8 cellular contexts compared by ENCODE assay signal in genomic region chr1:150563340-150564038, GRCh38. TPM values are rescaled to one million over a fixed set of nuclear protein-coding genes. Genes with fewer than 3 reads are reported as not detected.
DNase-seq lines count a peak whose midpoint lies in the region; ATAC-seq lines count a peak whose summit lies in the region.

No MANE protein-coding gene starts in this region.

- H3K9me2 ChIP-seq in Karpas-422 (replicated peaks; ENCODE audit: insufficient read depth, low read length), result no peaks in the 10 kb centered on the region

- H3K27me3 ChIP-seq in Karpas-422 (ENCODE audit: low read length), result no peaks in the 10 kb centered on the region
- H3K27me3 ChIP-seq in skeletal muscle satellite cell (ENCODE audit: control insufficient read depth, insufficient read depth, low read length), result no peaks in the 10 kb centered on the region

- peaks cover 78% of the 10 kb centered on the region for H3K4me1 Mint-ChIP-seq in activated T-helper 1 cell treated with anti-CD3 and anti-CD28 coated beads, Interleukin-12 subunit alpha, Interleukin-12 subunit beta, Interleukin-2, Interleukin-4 antibody, amounts not matched to agents 30 ng/mL and 10 ng/mL and 1 ng/mL, durations not matched to agents 14 hours and 24 hours and 36 hours (ENCODE audit: low read depth)

- no peak overlapping the region for H2AFZ ChIP-seq in Karpas-422 (ENCODE audit: low read length)

- peak overlapping the region; percentile 95 for H3K27ac ChIP-seq in Karpas-422 (ENCODE audit: low read length)

- no peak for ATAC-seq in GM21717 (IDR thresholded peaks at IDR 0.05; ENCODE audit: unreplicated experiment)

- H3K36me3 ChIP-seq in Karpas-422 (ENCODE audit: insufficient read depth, low read length) (no peaks in the 10 kb centered on the region), skeletal muscle satellite cell (ENCODE audit: insufficient read depth, low read length) (no peaks in the 10 kb centered on the region)

- intact Hi-C loops in activated T-helper 1 cell treated with anti-CD3 and anti-CD28 coated beads, Interleukin-12 subunit alpha, Interleukin-12 subunit beta, Interleukin-2, Interleukin-4 antibody, amounts not matched to agents 30 ng/mL and 10 ng/mL and 1 ng/mL, durations not matched to agents 14 hours and 24 hours and 36 hours (cut with micrococcal nuclease), result loop anchor here (1.0 to 10.0 kb wide), 5 partner anchors 16 to 594 kb away; partner anchors contain the start of genes CDC42SE1, MCL1 and TNFAIP8L2

- peaks cover 4% of the 10 kb centered on the region for H3K36me3 Mint-ChIP-seq in activated T-helper 1 cell treated with anti-CD3 and anti-CD28 coated beads, Interleukin-12 subunit alpha, Interleukin-12 subunit beta, Interleukin-2, Interleukin-4 antibody, amounts not matched to agents 30 ng/mL and 10 ng/mL and 1 ng/mL, durations not matched to agents 14 hours and 24 hours and 36 hours (ENCODE audit: low read depth)

- H3K4me2 ChIP-seq in Karpas-422 (ENCODE audit: low read depth, low read length, poor library complexity, severe bottlenecking) (peak overlapping the region; percentile 95), skeletal muscle satellite cell (ENCODE audit: low read length) (peak overlapping the region; percentile 87)

- H3K9me3 ChIP-seq in Karpas-422 (ENCODE audit: low read length), result no peaks in the 10 kb centered on the region
- H3K9me3 ChIP-seq in skeletal muscle satellite cell (replicated peaks; ENCODE audit: low read length), result no peaks in the 10 kb centered on the region

- DNase-seq in NCI-H1105 treated with DMSO at 0.1 percent for 48 hours (lab: John Stamatoyannopoulos, UW) (peak; percentile 39), NCI-H1105 (lab: John Stamatoyannopoulos, UW) (no peak), Karpas-422 (peak; percentile 72), glomerular visceral epithelial cell (ENCODE audit: extremely low spot score) (peak; percentile 81), GM03348 (ENCODE audit: low spot score) (no peak)
- DNase-seq in activated T-helper 1 cell treated with anti-CD3 and anti-CD28 coated beads, Interleukin-12 subunit alpha, Interleukin-12 subunit beta, Interleukin-2, Interleukin-4 antibody, amounts not matched to agents 30 ng/mL and 10 ng/mL and 1 ng/mL, durations not matched to agents 14 hours and 24 hours and 36 hours (ENCODE audit: low spot score), result peak; percentile 63

- H3K27ac Mint-ChIP-seq in activated T-helper 1 cell treated with anti-CD3 and anti-CD28 coated beads, Interleukin-12 subunit alpha, Interleukin-12 subunit beta, Interleukin-2, Interleukin-4 antibody, amounts not matched to agents 30 ng/mL and 10 ng/mL and 1 ng/mL, durations not matched to agents 14 hours and 24 hours and 36 hours, result peak overlapping the region; percentile 98

- H3K4me1 ChIP-seq in Karpas-422 (ENCODE audit: low read length), result peaks cover 85% of the 10 kb centered on the region
- peaks cover 72% of the 10 kb centered on the region for H3K4me1 ChIP-seq in skeletal muscle satellite cell (ENCODE audit: control insufficient read depth, insufficient read depth, low read length)

- H3K4me3 ChIP-seq in Karpas-422 (ENCODE audit: low read length) (peak overlapping the region; percentile 76), skeletal muscle satellite cell (ENCODE audit: low read length) (peak overlapping the region; percentile 18)

- H3K9ac ChIP-seq in Karpas-422 (ENCODE audit: low read length), result peak overlapping the region; percentile 63
- H3K9ac ChIP-seq in skeletal muscle satellite cell (ENCODE audit: low read depth, low read length), result peak overlapping the region; percentile 97

- H3K4me3 Mint-ChIP-seq in activated T-helper 1 cell treated with anti-CD3 and anti-CD28 coated beads, Interleukin-12 subunit alpha, Interleukin-12 subunit beta, Interleukin-2, Interleukin-4 antibody, amounts not matched to agents 30 ng/mL and 10 ng/mL and 1 ng/mL, durations not matched to agents 14 hours and 24 hours and 36 hours, result peak overlapping the region; percentile 98

- H3K27me3 Mint-ChIP-seq in activated T-helper 1 cell treated with anti-CD3 and anti-CD28 coated beads, Interleukin-12 subunit alpha, Interleukin-12 subunit beta, Interleukin-2, Interleukin-4 antibody, amounts not matched to agents 30 ng/mL and 10 ng/mL and 1 ng/mL, durations not matched to agents 14 hours and 24 hours and 36 hours (ENCODE audit: insufficient read depth), result no peaks in the 10 kb centered on the region

- no peaks in the 10 kb centered on the region for H3K9me3 Mint-ChIP-seq in activated T-helper 1 cell treated with anti-CD3 and anti-CD28 coated beads, Interleukin-12 subunit alpha, Interleukin-12 subunit beta, Interleukin-2, Interleukin-4 antibody, amounts not matched to agents 30 ng/mL and 10 ng/mL and 1 ng/mL, durations not matched to agents 14 hours and 24 hours and 36 hours

- 0 out of 2 replicates have a peak, but pooled peaks cover 4% of the 10 kb centered on the region for H4K20me1 ChIP-seq in Karpas-422 (ENCODE audit: insufficient read depth, low read depth, low read length)

- H3K79me2 ChIP-seq in Karpas-422 (ENCODE audit: low read length), result peaks cover 4% of the 10 kb centered on the region

RNA-seq across cellular contexts. Expression of gene ADAMTSL4, which starts 14.3 kb away (rescaled TPM):
- not detected in 2 replicates for total RNA-seq in Karpas-422 (2014; rRNA removed; shearing (Covaris generic); ENCODE audit: low replicate concordance)
- 1.2 and 1.3 TPM in 2 replicates for total RNA-seq in activated T-helper 1 cell treated with anti-CD3 and anti-CD28 coated beads, Interleukin-12 subunit alpha, Interleukin-12 subunit beta, Interleukin-2, Interleukin-4 antibody, amounts not matched to agents 30 ng/mL and 10 ng/mL and 1 ng/mL, durations not matched to agents 14 hours and 24 hours and 36 hours
- 12.9 and 14.6 TPM in 2 replicates for total RNA-seq in skeletal muscle satellite cell (2012; rRNA removed)

RNA-seq across cellular contexts. Expression of gene MCL1, which starts 15.9 kb away (rescaled TPM):
- total RNA-seq in Karpas-422 (2014; rRNA removed; shearing (Covaris generic); ENCODE audit: low replicate concordance), result 141 and 150 TPM in 2 replicates
- 311 and 317 TPM in 2 replicates for total RNA-seq in activated T-helper 1 cell treated with anti-CD3 and anti-CD28 coated beads, Interleukin-12 subunit alpha, Interleukin-12 subunit beta, Interleukin-2, Interleukin-4 antibody, amounts not matched to agents 30 ng/mL and 10 ng/mL and 1 ng/mL, durations not matched to agents 14 hours and 24 hours and 36 hours
- total RNA-seq in skeletal muscle satellite cell (2012; rRNA removed), result 285 and 293 TPM in 2 replicates

RNA-seq across cellular contexts. Expression of gene FALEC, which starts 47.9 kb away (rescaled TPM):
- 0.54 TPM in 1 of 2 replicates, not detected in the other for total RNA-seq in Karpas-422 (2014; rRNA removed; shearing (Covaris generic); ENCODE audit: low replicate concordance)
- total RNA-seq in activated T-helper 1 cell treated with anti-CD3 and anti-CD28 coated beads, Interleukin-12 subunit alpha, Interleukin-12 subunit beta, Interleukin-2, Interleukin-4 antibody, amounts not matched to agents 30 ng/mL and 10 ng/mL and 1 ng/mL, durations not matched to agents 14 hours and 24 hours and 36 hours, result not detected in 2 replicates
- total RNA-seq in skeletal muscle satellite cell (2012; rRNA removed), result not detected in 2 replicates

RNA-seq across cellular contexts. Expression of gene ECM1, which starts 55.6 kb away (rescaled TPM):
- 2.2 and 7.2 TPM in 2 replicates for total RNA-seq in Karpas-422 (2014; rRNA removed; shearing (Covaris generic); ENCODE audit: low replicate concordance)
- 1.9 and 2.6 TPM in 2 replicates for total RNA-seq in activated T-helper 1 cell treated with anti-CD3 and anti-CD28 coated beads, Interleukin-12 subunit alpha, Interleukin-12 subunit beta, Interleukin-2, Interleukin-4 antibody, amounts not matched to agents 30 ng/mL and 10 ng/mL and 1 ng/mL, durations not matched to agents 14 hours and 24 hours and 36 hours
- 4.8 and 15.3 TPM in 2 replicates for total RNA-seq in skeletal muscle satellite cell (2012; rRNA removed)

Comparison
In these comparisons a context has a peak if more than half of its experiments do, and no peak if none do; other contexts are left out.
1. DNase-seq: peak in NCI-H1105 treated with DMSO at 0.1 percent for 48 hours (single experiment), Karpas-422 (single experiment), activated T-helper 1 cell treated with anti-CD3 and anti-CD28 coated beads, Interleukin-12 subunit alpha, Interleukin-12 subunit beta, Interleukin-2, Interleukin-4 antibody, amounts not matched to agents 30 ng/mL and 10 ng/mL and 1 ng/mL, durations not matched to agents 14 hours and 24 hours and 36 hours (single experiment) and glomerular visceral epithelial cell (single experiment); none in NCI-H1105 (single experiment) and GM03348 (single experiment).